ENCODE assay signal across 14 cellular contexts in genomic region chr14:69423279-69423678, GRCh38.
"Had no signal": no experiment of that assay in that cellular context is flagged by ENCODE, and none has a peak within 500 bp of the region (broad histone marks: within the 10 kb centered on the region; RNA-seq: fewer than 3 reads in every experiment).

No MANE protein-coding gene starts in this region.

- H3K27me3 Mint-ChIP-seq: activated naive CD8-positive, alpha-beta T cell treated with anti-CD3 and anti-CD28 coated beads, Interleukin-2, amount 50 U/mL, for 24 hours; activated T-helper 17 cell treated with anti-CD3 and anti-CD28 coated beads, Interleukin-2, amount 50 U/mL, for 72 hours had no signal

- H3K4me3 Mint-ChIP-seq: activated naive CD4-positive, alpha-beta T cell treated with anti-CD3 and anti-CD28 coated beads for 36 hours; activated naive CD8-positive, alpha-beta T cell treated with anti-CD3 and anti-CD28 coated beads, Interleukin-2, amount 50 U/mL, for 24 hours; activated T-helper 17 cell treated with anti-CD3 and anti-CD28 coated beads, Interleukin-2, amount 50 U/mL, for 72 hours had no signal

- DNase-seq: activated CD4-positive, alpha-beta T cell treated with anti-CD3 and anti-CD28 coated beads, Interleukin-2, amount 50 U/mL, for 4 hours; activated CD4-positive, CD25-positive, alpha-beta regulatory T cell treated with anti-CD3 and anti-CD28 coated beads, Interleukin-2, amount 50 U/mL, for 72 hours; activated naive CD4-positive, alpha-beta T cell treated with anti-CD3 and anti-CD28 coated beads for 36 hours; activated naive CD8-positive, alpha-beta T cell treated with anti-CD3 and anti-CD28 coated beads, Interleukin-2, amount 50 U/mL, for 24 hours; caudate nucleus; midbrain; psoas muscle; sigmoid colon; stimulated activated CD4-positive, alpha-beta T cell treated with anti-CD3 and anti-CD28 coated beads, Interleukin-1b, Interleukin-23, amount 100 ng/mL, for 48 hours had no signal

- H3K27ac Mint-ChIP-seq: activated naive CD4-positive, alpha-beta T cell treated with anti-CD3 and anti-CD28 coated beads for 36 hours; activated naive CD8-positive, alpha-beta T cell treated with anti-CD3 and anti-CD28 coated beads, Interleukin-2, amount 50 U/mL, for 24 hours; activated T-helper 17 cell treated with anti-CD3 and anti-CD28 coated beads, Interleukin-2, amount 50 U/mL, for 72 hours had no signal

- H3K4me3 ChIP-seq: coronary artery, esophagus muscularis mucosa, gastroesophageal sphincter, psoas muscle, sigmoid colon had no signal

- ATAC-seq: activated naive CD8-positive, alpha-beta T cell treated with anti-CD3 and anti-CD28 coated beads, Interleukin-2, amount 50 U/mL, for 24 hours; activated T-helper 17 cell treated with anti-CD3 and anti-CD28 coated beads, Interleukin-2, amount 50 U/mL, for 72 hours; gastroesophageal sphincter; left lobe of liver; psoas muscle had no signal

- H3K9me3 Mint-ChIP-seq: activated naive CD4-positive, alpha-beta T cell treated with anti-CD3 and anti-CD28 coated beads for 36 hours; activated naive CD8-positive, alpha-beta T cell treated with anti-CD3 and anti-CD28 coated beads, Interleukin-2, amount 50 U/mL, for 24 hours; activated T-helper 17 cell treated with anti-CD3 and anti-CD28 coated beads, Interleukin-2, amount 50 U/mL, for 72 hours had no signal
